In genomic region chr5:158958048-158958994, GRCh38 we compare ENCODE assay signal across 7 cellular contexts.
DNase-seq lines count a peak whose midpoint lies in the region; ATAC-seq and TF ChIP-seq lines count a peak whose summit lies in the region.

No MANE protein-coding gene starts in this region.

- H2AFZ ChIP-seq in GM23338 (no peak overlapping the region), neuronal stem cell (ENCODE audit: low read length) (peak overlapping the region; percentile 31)

- no peak overlapping the region for H2BK120ac ChIP-seq in neuronal stem cell (ENCODE audit: low read depth, low read length)

- H3K4me3 Mint-ChIP-seq in GM23338 (peak overlapping the region; percentile 43), WTC11 (peak overlapping the region; percentile 5; the same call in 1 of the 2 replicates)

- H3K79me2 ChIP-seq in GM23338 (replicated peaks; ENCODE audit: insufficient read depth), result no peaks in the 10 kb centered on the region

- WGBS in neuronal stem cell (ENCODE audit: extremely low coverage in 2 of 2, insufficient read length in 2 of 2, insufficient replicate concordance in 1 of 2), 2 donors, result no CpG with 5 or more reads among the region's 15 CpGs

- peaks cover 0 to 4% of the 10 kb centered on the region in 2 donors for H3K9me3 ChIP-seq in neuronal stem cell (replicated peaks in 1 of 2; ENCODE audit: control insufficient read depth in 2 of 2, insufficient read depth in 1 of 2, low read depth in 1 of 2, low read length in 2 of 2)

- H2BK12ac ChIP-seq in neuronal stem cell (ENCODE audit: low read length), result no peak overlapping the region

- no peak overlapping the region for H3K27ac Mint-ChIP-seq in GM23338
- H3K27ac Mint-ChIP-seq in WTC11, result no peak overlapping the region

- no peak overlapping the region for H4K8ac ChIP-seq in neuronal stem cell (ENCODE audit: low read depth, low read length)

- H3K4me1 Mint-ChIP-seq in GM23338, result peaks cover 22% of the 10 kb centered on the region
- H3K4me1 Mint-ChIP-seq in WTC11, result peaks cover 22% of the 10 kb centered on the region

- H3K18ac ChIP-seq in neuronal stem cell (ENCODE audit: low read length), result no peak overlapping the region

- H3K23ac ChIP-seq in neuronal stem cell (ENCODE audit: low read depth, low read length, poor library complexity), result no peak overlapping the region

- H3F3A ChIP-seq in GM23338 (replicated peaks; ENCODE audit: low read depth), result no peaks in the 10 kb centered on the region

- no peak overlapping the region for H3K14ac ChIP-seq in neuronal stem cell (ENCODE audit: low read length)

- peak; percentile 33 for ATAC-seq in GM18868 (IDR thresholded peaks at IDR 0.05; ENCODE audit: unreplicated experiment)
- ATAC-seq in GM23338, result peak; percentile 96
- peak; percentile 93 for ATAC-seq in WTC11

- H3K4me3 ChIP-seq in GM23338, result no peak overlapping the region
- peak overlapping the region in 1 of 2 donors; percentile 9 for H3K4me3 ChIP-seq in neuronal stem cell (ENCODE audit: low read length in 2 of 2)

- CTCF ChIA-PET in WTC11 (lab: Charles Lee), result interaction anchor here (0.9 kb wide), 1 partner anchor 148 kb away, joined by 3 read pairs; no protein-coding TSS in a partner anchor

- no peaks in the 10 kb centered on the region for H3K36me3 ChIP-seq in GM23338 (ENCODE audit: insufficient read depth)
- H3K36me3 ChIP-seq in neuronal stem cell (replicated peaks in 1 of 2; ENCODE audit: control insufficient read depth in 2 of 2, insufficient read depth in 2 of 2, low read length in 2 of 2), result no peaks in the 10 kb centered on the region

- peaks cover 16% of the 10 kb centered on the region for H3K4me1 ChIP-seq in GM23338 (ENCODE audit: insufficient read depth)
- peaks cover 11 to 38% of the 10 kb centered on the region in 2 donors for H3K4me1 ChIP-seq in neuronal stem cell (ENCODE audit: control insufficient read depth in 2 of 2, insufficient read depth in 1 of 2, low read depth in 1 of 2, low read length in 2 of 2)

- no peak overlapping the region for H2BK5ac ChIP-seq in neuronal stem cell (ENCODE audit: low read length)

- no peak overlapping the region for H4K91ac ChIP-seq in neuronal stem cell (ENCODE audit: low read depth, low read length, poor library complexity)

- H3K79me1 ChIP-seq in neuronal stem cell (ENCODE audit: low read depth, low read length), result no peaks in the 10 kb centered on the region

- peaks cover 7% of the 10 kb centered on the region; the same call in 2 of the 3 replicates for H3K9me3 Mint-ChIP-seq in GM23338
- H3K9me3 Mint-ChIP-seq in WTC11, result peaks cover 10% of the 10 kb centered on the region; the same call in 1 of the 2 replicates

- H2AK5ac ChIP-seq in neuronal stem cell (ENCODE audit: low read depth, low read length), result no peak overlapping the region

- H3K4ac ChIP-seq in neuronal stem cell (ENCODE audit: low read length), result no peak overlapping the region

- no peak overlapping the region for H3K9ac ChIP-seq in neuronal stem cell (ENCODE audit: low read depth, low read length, poor library complexity)

- TF ChIP-seq CTCF in GM23338 (conservative IDR thresholded peaks at IDR 0.05; ENCODE audit: low read depth in 2 of 2) (no peak), WTC11 (IDR thresholded peaks at IDR 0.05) (no peak)

- DNase-seq in GM23338 (ENCODE audit: low spot score) (peak; percentile 89), WTC11 (ENCODE audit: low spot score) (peak; percentile 29), neuronal stem cell (ENCODE audit: low spot score) (peak; percentile 35), amygdala (lab: John Stamatoyannopoulos, UW) (no peak), mucosa of gallbladder (ENCODE audit: low spot score) (no peak), NCI-H1436 (lab: John Stamatoyannopoulos, UW) (no peak)

- H3K27me3 Mint-ChIP-seq in GM23338 (ENCODE audit: insufficient read depth, low read depth, poor library complexity) (peaks cover 62% of the 10 kb centered on the region), WTC11 (ENCODE audit: low read depth) (peaks cover 94% of the 10 kb centered on the region)

- H3K27ac ChIP-seq in GM23338 (ENCODE audit: low read depth) (no peak overlapping the region), neuronal stem cell (replicated peaks; ENCODE audit: low read length) (no peak overlapping the region)

- POLR2A ChIA-PET in WTC11 (lab: Charles Lee), result no interaction called here

- H3K9me2 ChIP-seq in GM23338 (ENCODE audit: insufficient read depth), result no peaks in the 10 kb centered on the region

- H3K36me3 Mint-ChIP-seq in GM23338 (ENCODE audit: low read depth) (no peaks in the 10 kb centered on the region; the same call in 2 of the 3 replicates), WTC11 (no peaks in the 10 kb centered on the region)

- H3K27me3 ChIP-seq in GM23338 (ENCODE audit: insufficient read depth), result peaks cover 74% of the 10 kb centered on the region
- no peaks in the 10 kb centered on the region for H3K27me3 ChIP-seq in neuronal stem cell (ENCODE audit: control insufficient read depth in 3 of 3, insufficient read depth in 3 of 3, low read depth in 1 of 3, low read length in 3 of 3)

- peaks cover 3% of the 10 kb centered on the region; the same call in 1 of the 2 replicates for H4K20me1 ChIP-seq in GM23338 (replicated peaks; ENCODE audit: insufficient read depth)

- H3K4me2 ChIP-seq in GM23338 (peak overlapping the region; percentile 29), neuronal stem cell (ENCODE audit: insufficient read depth, low read length, poor library complexity, severe bottlenecking) (no peak overlapping the region)

- H2BK15ac ChIP-seq in neuronal stem cell (ENCODE audit: low read length), result no peak overlapping the region

TF ChIP-seq in GM23338, 12 proteins besides CTCF, POLR2A, EP300 and RAD21 (continues in another document):
- TF ChIP-seq EZH2phosphoT487 (IDR thresholded peaks at IDR 0.05; ENCODE audit: unreplicated experiment), result no peak

TF ChIP-seq in WTC11, 78 proteins besides CTCF, POLR2A, EP300 and RAD21 (continues in another document):
- no peak for TF ChIP-seq ZNF532 (CRISPR knock-in tag; IDR thresholded peaks at IDR 0.05; ENCODE audit: borderline replicate concordance)
- no peak for TF ChIP-seq FOXP1 (CRISPR knock-in tag; IDR thresholded peaks at IDR 0.05; ENCODE audit: borderline replicate concordance)
- TF ChIP-seq SMAD3 (CRISPR knock-in tag; IDR thresholded peaks at IDR 0.05; ENCODE audit: borderline replicate concordance), result no peak
- TF ChIP-seq NR3C1 (CRISPR knock-in tag; conservative IDR thresholded peaks at IDR 0.05; ENCODE audit: low read depth), result no peak
- TF ChIP-seq CREM (CRISPR knock-in tag; IDR thresholded peaks at IDR 0.05), result 0 out of 2 replicates have a peak, but pooled peaks have one; percentile 40
- no peak for TF ChIP-seq MYBL2 (CRISPR knock-in tag; IDR thresholded peaks at IDR 0.05)
- no peak for TF ChIP-seq GRHL2 (CRISPR knock-in tag; IDR thresholded peaks at IDR 0.05; ENCODE audit: insufficient replicate concordance, severe bottlenecking)
- TF ChIP-seq ZNF281 (CRISPR knock-in tag; IDR thresholded peaks at IDR 0.05), result peak; percentile 38; the same call in 1 of the 2 replicates
- TF ChIP-seq FOXK1 (CRISPR knock-in tag; IDR thresholded peaks at IDR 0.05), result no peak
- no peak for TF ChIP-seq ESRRA (CRISPR knock-in tag; IDR thresholded peaks at IDR 0.05; ENCODE audit: borderline replicate concordance)
- TF ChIP-seq NFE2L1 (CRISPR knock-in tag; IDR thresholded peaks at IDR 0.05), result no peak

Comparison
In these comparisons a context has a peak if more than half of its experiments do, and no peak if none do; other contexts are left out.
1. ATAC-seq: peak in every context shown above with its lines; median percentile 96 in GM23338; 93 in WTC11; 33 in GM18868.
2. DNase-seq: peak in GM23338 (single experiment), WTC11 (single experiment) and neuronal stem cell (single experiment); none in amygdala (0 of 56), mucosa of gallbladder (single experiment) and NCI-H1436 (single experiment).